Comparison of ENCODE assay signal across 2 cellular contexts in genomic region chr3:150311156-150311555, GRCh38.
TF ChIP-seq lines count a peak whose summit lies in the region.

No MANE protein-coding gene starts in this region.

TF ChIP-seq in IMR-90, 13 proteins besides CTCF, POLR2A, EP300 and RAD21:
- TF ChIP-seq CEBPB (IDR thresholded peaks at IDR 0.05; ENCODE audit: low read depth, low read length): no peak
- no peak for TF ChIP-seq NFE2L2 (IDR thresholded peaks at IDR 0.05; ENCODE audit: low read depth, low read length)
- TF ChIP-seq MAZ (IDR thresholded peaks at IDR 0.05; ENCODE audit: borderline replicate concordance, low read depth, low read length): no peak
- no peak for TF ChIP-seq USF2 (IDR thresholded peaks at IDR 0.05; ENCODE audit: low read depth, low read length)
- TF ChIP-seq ELK1 (IDR thresholded peaks at IDR 0.05; ENCODE audit: borderline replicate concordance, low read depth, low read length): no peak
- TF ChIP-seq MAFK (IDR thresholded peaks at IDR 0.05; ENCODE audit: low read depth, low read length): no peak
- TF ChIP-seq RFX5 (IDR thresholded peaks at IDR 0.05; ENCODE audit: low read depth, low read length): no peak
- TF ChIP-seq SMC3 (IDR thresholded peaks at IDR 0.05; ENCODE audit: low read depth, low read length): no peak
- no peak for TF ChIP-seq FOS (IDR thresholded peaks at IDR 0.05; ENCODE audit: low read depth, low read length)
- TF ChIP-seq MXI1 (IDR thresholded peaks at IDR 0.05; ENCODE audit: borderline replicate concordance, low read depth, low read length): no peak
- no peak for TF ChIP-seq BHLHE40 (IDR thresholded peaks at IDR 0.05; ENCODE audit: low read depth, low read length)
- no peak for TF ChIP-seq CHD1 (IDR thresholded peaks at IDR 0.05; ENCODE audit: low read depth, low read length)
- no peak for TF ChIP-seq RCOR1 (IDR thresholded peaks at IDR 0.05; ENCODE audit: insufficient replicate concordance, low read length)

TF ChIP-seq in WTC11, 78 proteins besides CTCF, POLR2A, EP300 and RAD21:
- TF ChIP-seq ARID4B (CRISPR knock-in tag; IDR thresholded peaks at IDR 0.05; ENCODE audit: borderline replicate concordance): no peak
- no peak for TF ChIP-seq ZNF532 (CRISPR knock-in tag; IDR thresholded peaks at IDR 0.05; ENCODE audit: borderline replicate concordance)
- TF ChIP-seq ZNF423 (CRISPR knock-in tag; IDR thresholded peaks at IDR 0.05): no peak
- TF ChIP-seq SOX15 (CRISPR knock-in tag; IDR thresholded peaks at IDR 0.05): no peak
- TF ChIP-seq ZMAT4 (CRISPR knock-in tag; IDR thresholded peaks at IDR 0.05): no peak
- TF ChIP-seq PRRX2 (CRISPR knock-in tag; IDR thresholded peaks at IDR 0.05): no peak
- no peak for TF ChIP-seq TP53 (CRISPR knock-in tag; IDR thresholded peaks at IDR 0.05)
- TF ChIP-seq NR2C2 (CRISPR knock-in tag; IDR thresholded peaks at IDR 0.05): no peak
- TF ChIP-seq RORB (CRISPR knock-in tag; IDR thresholded peaks at IDR 0.05): no peak
- TF ChIP-seq RELA (CRISPR knock-in tag; IDR thresholded peaks at IDR 0.05; ENCODE audit: borderline replicate concordance): no peak
- no peak for TF ChIP-seq ZNF281 (CRISPR knock-in tag; IDR thresholded peaks at IDR 0.05)
- no peak for TF ChIP-seq JUN (CRISPR knock-in tag; IDR thresholded peaks at IDR 0.05)
- no peak for TF ChIP-seq ZNF263 (CRISPR knock-in tag; IDR thresholded peaks at IDR 0.05; ENCODE audit: low read depth)
- TF ChIP-seq AFF4 (CRISPR knock-in tag; IDR thresholded peaks at IDR 0.05; ENCODE audit: borderline replicate concordance): no peak
- TF ChIP-seq ZBTB21 (CRISPR knock-in tag; IDR thresholded peaks at IDR 0.05; ENCODE audit: borderline replicate concordance): no peak
